In genomic region chr2:198100323-198100722, GRCh38 we compare ENCODE assay signal across 15 cellular contexts.
DNase-seq lines count a peak whose midpoint lies in the region; ATAC-seq and TF ChIP-seq lines count a peak whose summit lies in the region.
"Had no signal": no experiment of that assay in that cellular context is flagged by ENCODE, and none has a peak within 500 bp of the region (broad histone marks: within the 10 kb centered on the region; RNA-seq: fewer than 3 reads in every experiment).

No MANE protein-coding gene starts in this region.

- H3K9me3 Mint-ChIP-seq in Caco-2 (ENCODE audit: unreplicated experiment) = peaks cover 8% of the 10 kb centered on the region

- intact Hi-C loops in left ventricle myocardium inferior (cut with micrococcal nuclease) = no loop called here
- intact Hi-C loops in Right ventricle myocardium superior (cut with DNase I) = no loop called here
- intact Hi-C loops in ascending aorta (cut with DNase I) = no loop called here
- intact Hi-C loops in Caco-2 (cut with micrococcal nuclease; ENCODE audit: unreplicated experiment) = no loop called here
- intact Hi-C loops in posterior vena cava (cut with DNase I) = no loop called here

- H3K27ac ChIP-seq in left ventricle myocardium inferior (replicated peaks) (peak overlapping the region; percentile 21), ascending aorta (peak overlapping the region; percentile 12 to 72)
- H3K27ac ChIP-seq: neural progenitor cell, SK-N-MC had no signal

- no TSS peak for BruUV-seq in Caco-2 (replicated peaks; lab: Mats Ljungman, UMichigan)

- ATAC-seq in Right ventricle myocardium superior (ENCODE audit: poor library complexity) (no peak), HG03521 (IDR thresholded peaks at IDR 0.05; ENCODE audit: unreplicated experiment) (no peak)

- no peaks in the 10 kb centered on the region for H3K36me3 Mint-ChIP-seq in Caco-2 (ENCODE audit: insufficient read depth, unreplicated experiment)
- H3K36me3 Mint-ChIP-seq: neural progenitor cell had no signal

- peaks cover 78% of the 10 kb centered on the region for H3K4me1 ChIP-seq in left ventricle myocardium inferior
- peaks cover 2 to 28% of the 10 kb centered on the region in 2 donors for H3K4me1 ChIP-seq in ascending aorta
- H3K4me1 ChIP-seq in Caco-2 = no peaks in the 10 kb centered on the region
- H3K4me1 ChIP-seq: neural progenitor cell had no signal

- no peak overlapping the region for H3K4me3 Mint-ChIP-seq in Caco-2 (ENCODE audit: unreplicated experiment)
- H3K4me3 Mint-ChIP-seq: activated naive CD8-positive, alpha-beta T cell; neural progenitor cell had no signal

- no peaks in the 10 kb centered on the region for H3K27me3 Mint-ChIP-seq in Caco-2 (ENCODE audit: insufficient read depth, unreplicated experiment)
- H3K27me3 Mint-ChIP-seq: activated naive CD8-positive, alpha-beta T cell had no signal

- H3K27me3 ChIP-seq in left ventricle myocardium inferior (ENCODE audit: low read depth) (no peaks in the 10 kb centered on the region), ascending aorta (no peaks in the 10 kb centered on the region), Caco-2 (replicated peaks; ENCODE audit: control insufficient read depth, insufficient read depth, low read length) (no peaks in the 10 kb centered on the region)
- H3K27me3 ChIP-seq: neural progenitor cell had no signal

- POLR2A ChIA-PET in Caco-2 (lab: Charles Lee) = no interaction called here

- H3K4me1 Mint-ChIP-seq in Caco-2 (ENCODE audit: low read depth, unreplicated experiment) = no peaks in the 10 kb centered on the region
- H3K4me1 Mint-ChIP-seq: neural progenitor cell had no signal

- no peak overlapping the region for H3K27ac Mint-ChIP-seq in Caco-2 (ENCODE audit: unreplicated experiment)
- H3K27ac Mint-ChIP-seq: activated naive CD8-positive, alpha-beta T cell; neural progenitor cell had no signal

- H3K4me3 ChIP-seq in left ventricle myocardium inferior (no peak overlapping the region), ascending aorta (no peak overlapping the region), Caco-2 (ENCODE audit: low read depth, low read length) (no peak overlapping the region)
- H3K4me3 ChIP-seq: neural progenitor cell, SK-N-MC, smooth muscle cell had no signal

- H3K36me3 ChIP-seq in left ventricle myocardium inferior (peaks cover 18% of the 10 kb centered on the region), ascending aorta (no peaks in the 10 kb centered on the region), Caco-2 (ENCODE audit: control insufficient read depth, insufficient read depth, low read length) (no peaks in the 10 kb centered on the region)
- H3K36me3 ChIP-seq: neural progenitor cell had no signal

- H3K9me3 ChIP-seq in left ventricle myocardium inferior (replicated peaks) (no peaks in the 10 kb centered on the region), ascending aorta (no peaks in the 10 kb centered on the region), Caco-2 (no peaks in the 10 kb centered on the region)

- DNase-seq in left ventricle myocardium inferior (no peak), Right ventricle myocardium superior (no peak), ascending aorta (ENCODE audit: low spot score in 2 of 2) (no peak), kidney glomerular epithelial cell (lab: John Stamatoyannopoulos, UW) (peak; percentile 31), Caco-2 (no peak), posterior vena cava (ENCODE audit: low spot score) (no peak), T1000 (lab: John Stamatoyannopoulos, UW) (no peak)
- DNase-seq: DMS53, mesenchymal stem cell, NCI-H1048 had no signal

- CTCF ChIA-PET in Caco-2 (lab: Charles Lee) = no interaction called here

- TF ChIP-seq CTCF in left ventricle myocardium inferior (IDR thresholded peaks at IDR 0.05; ENCODE audit: borderline replicate concordance) (no peak), ascending aorta (IDR thresholded peaks at IDR 0.05) (no peak), Caco-2 (IDR thresholded peaks at IDR 0.05; ENCODE audit: insufficient read depth in 1 of 2, low read depth in 1 of 2, low read length in 1 of 2, severe bottlenecking in 1 of 2, unreplicated experiment in 1 of 2) (no peak)
